In the genomic region with DNA sequence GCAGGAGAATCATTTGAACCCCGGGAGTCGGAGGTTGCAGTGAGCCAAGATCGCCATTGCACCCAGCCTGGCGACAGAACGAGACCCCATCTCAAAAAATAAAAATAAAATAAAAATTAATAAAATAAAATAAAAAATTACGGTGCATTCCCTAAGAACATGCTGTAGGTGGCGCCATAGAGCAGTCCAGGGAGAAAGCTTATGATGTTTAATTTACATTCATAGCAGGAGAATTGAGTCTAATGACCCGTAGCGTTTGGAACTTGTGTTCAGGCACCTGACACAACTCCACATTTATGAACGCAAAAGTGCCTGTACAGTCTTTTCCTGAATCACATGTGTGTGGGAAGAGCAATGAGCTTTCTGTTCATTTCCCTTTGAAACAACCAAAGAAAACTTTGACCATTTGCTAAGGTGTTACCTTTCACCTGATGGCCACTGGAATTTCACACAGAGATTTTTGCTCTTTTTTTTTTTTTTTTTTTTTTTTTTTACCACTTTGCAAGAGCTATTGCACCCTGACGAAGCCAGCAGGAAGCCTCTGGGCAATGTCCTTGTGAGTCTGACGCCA, we compare ENCODE assay signal across 9 cellular contexts.
A peak's percentile ranks its signal among the peaks of the same experiment; 100 is the strongest.
DNase-seq lines count a peak whose midpoint lies in the region; ATAC-seq and TF ChIP-seq lines count a peak whose summit lies in the region.
"Had no signal": no experiment of that assay in that cellular context is flagged by ENCODE, and none has a peak within 500 bp of the region (broad histone marks: within the 10 kb centered on the region; RNA-seq: fewer than 3 reads in every experiment).

No MANE protein-coding gene starts in this region.

- H3K4me3 Mint-ChIP-seq in memory B cell: no peak overlapping the region
- no peak overlapping the region for H3K4me3 Mint-ChIP-seq in activated CD4-positive, alpha-beta T cell treated with anti-CD3 and anti-CD28 coated beads, Interleukin-2, amount 10 ng/mL, durations not matched to agents 24 days and 14 days
- H3K4me3 Mint-ChIP-seq: dendritic cell treated with granulocyte-macrophage colony-stimulating factor and Interleukin-4, amounts not matched to agents 40 ng/mL and 50 ng/mL, for 4 days had no signal

- H3K9me3 Mint-ChIP-seq in memory B cell: peaks cover 3% of the 10 kb centered on the region
- no peaks in the 10 kb centered on the region for H3K9me3 Mint-ChIP-seq in activated CD4-positive, alpha-beta T cell treated with anti-CD3 and anti-CD28 coated beads, Interleukin-2, amount 10 ng/mL, durations not matched to agents 24 days and 14 days
- H3K9me3 Mint-ChIP-seq: dendritic cell treated with granulocyte-macrophage colony-stimulating factor and Interleukin-4, amounts not matched to agents 40 ng/mL and 50 ng/mL, for 4 days had no signal

- peak; percentile 25 for DNase-seq in stimulated activated CD4-positive, alpha-beta T cell treated with anti-CD3 and anti-CD28 coated beads, Interleukin-4, amount 100 ng/mL, for 24 hours
- no peak for DNase-seq in stimulated activated CD4-positive, alpha-beta T cell treated with anti-CD3 and anti-CD28 coated beads, Interleukin-12 subunit alpha, Interleukin-12 subunit beta, amount 100 ng/mL, for 4 hours
- DNase-seq in NCI-H1694 treated with DMSO at 0.1 percent for 48 hours (lab: John Stamatoyannopoulos, UW) (peak; percentile 39), breast epithelium (ENCODE audit: low spot score in 2 of 2) (no peak), memory B cell (ENCODE audit: low spot score in 2 of 2) (no peak)
- no peak for DNase-seq in activated CD4-positive, alpha-beta T cell treated with anti-CD3 and anti-CD28 coated beads, Interleukin-2, amount 10 ng/mL, durations not matched to agents 24 days and 14 days

- no peaks in the 10 kb centered on the region for H3K4me1 Mint-ChIP-seq in memory B cell
- no peaks in the 10 kb centered on the region for H3K4me1 Mint-ChIP-seq in activated CD4-positive, alpha-beta T cell treated with anti-CD3 and anti-CD28 coated beads, Interleukin-2, amount 10 ng/mL, durations not matched to agents 24 days and 14 days

- intact Hi-C loops in breast epithelium (cut with DNase I; ENCODE audit: low total_unique reads): no loop called here
- intact Hi-C loops in activated CD4-positive, alpha-beta T cell treated with anti-CD3 and anti-CD28 coated beads, Interleukin-2, amount 10 ng/mL, durations not matched to agents 24 days and 14 days (cut with micrococcal nuclease): no loop called here

- peaks cover 3% of the 10 kb centered on the region for H3K27me3 Mint-ChIP-seq in memory B cell
- peaks cover 15% of the 10 kb centered on the region for H3K27me3 Mint-ChIP-seq in activated CD4-positive, alpha-beta T cell treated with anti-CD3 and anti-CD28 coated beads, Interleukin-2, amount 10 ng/mL, durations not matched to agents 24 days and 14 days

- no peak for TF ChIP-seq POLR2A in breast epithelium (IDR thresholded peaks at IDR 0.05)

- H3K9me3 ChIP-seq in breast epithelium: no peaks in the 10 kb centered on the region

- H3K4me3 ChIP-seq in breast epithelium: no peak overlapping the region

- TF ChIP-seq CTCF in breast epithelium (IDR thresholded peaks at IDR 0.05): peak in 2 of 3 donors; percentile 31 to 35

- H3K27ac Mint-ChIP-seq in memory B cell: no peak overlapping the region
- H3K27ac Mint-ChIP-seq in activated CD4-positive, alpha-beta T cell treated with anti-CD3 and anti-CD28 coated beads, Interleukin-2, amount 10 ng/mL, durations not matched to agents 24 days and 14 days: no peak overlapping the region
- H3K27ac Mint-ChIP-seq: dendritic cell treated with granulocyte-macrophage colony-stimulating factor and Interleukin-4, amounts not matched to agents 40 ng/mL and 50 ng/mL, for 4 days had no signal

- H3K36me3 ChIP-seq in breast epithelium: no peaks in the 10 kb centered on the region

- H3K36me3 Mint-ChIP-seq in memory B cell: no peaks in the 10 kb centered on the region
- H3K36me3 Mint-ChIP-seq in activated CD4-positive, alpha-beta T cell treated with anti-CD3 and anti-CD28 coated beads, Interleukin-2, amount 10 ng/mL, durations not matched to agents 24 days and 14 days (ENCODE audit: low read depth): no peaks in the 10 kb centered on the region

- no peak overlapping the region for H3K27ac ChIP-seq in breast epithelium

- ATAC-seq in memory B cell (ENCODE audit: low read depth): peak; percentile 42
- no peak for ATAC-seq in GM19455 (IDR thresholded peaks at IDR 0.05; ENCODE audit: unreplicated experiment)
- no peak for ATAC-seq in HG02642 (IDR thresholded peaks at IDR 0.05; ENCODE audit: poor library complexity, unreplicated experiment)

- no peaks in the 10 kb centered on the region for H3K4me1 ChIP-seq in breast epithelium

- H3K27me3 ChIP-seq in breast epithelium: no peaks in the 10 kb centered on the region

Comparison
In these comparisons a context has a peak if more than half of its experiments do, and no peak if none do; other contexts are left out.
1. DNase-seq: peak in stimulated activated CD4-positive, alpha-beta T cell treated with anti-CD3 and anti-CD28 coated beads, Interleukin-4, amount 100 ng/mL, for 24 hours (single experiment) and NCI-H1694 treated with DMSO at 0.1 percent for 48 hours (single experiment); none in stimulated activated CD4-positive, alpha-beta T cell treated with anti-CD3 and anti-CD28 coated beads, Interleukin-12 subunit alpha, Interleukin-12 subunit beta, amount 100 ng/mL, for 4 hours (single experiment), breast epithelium (0 of 2), memory B cell (0 of 2) and activated CD4-positive, alpha-beta T cell treated with anti-CD3 and anti-CD28 coated beads, Interleukin-2, amount 10 ng/mL, durations not matched to agents 24 days and 14 days (single experiment).